8 cellular contexts compared by ENCODE assay signal in the genomic region with DNA sequence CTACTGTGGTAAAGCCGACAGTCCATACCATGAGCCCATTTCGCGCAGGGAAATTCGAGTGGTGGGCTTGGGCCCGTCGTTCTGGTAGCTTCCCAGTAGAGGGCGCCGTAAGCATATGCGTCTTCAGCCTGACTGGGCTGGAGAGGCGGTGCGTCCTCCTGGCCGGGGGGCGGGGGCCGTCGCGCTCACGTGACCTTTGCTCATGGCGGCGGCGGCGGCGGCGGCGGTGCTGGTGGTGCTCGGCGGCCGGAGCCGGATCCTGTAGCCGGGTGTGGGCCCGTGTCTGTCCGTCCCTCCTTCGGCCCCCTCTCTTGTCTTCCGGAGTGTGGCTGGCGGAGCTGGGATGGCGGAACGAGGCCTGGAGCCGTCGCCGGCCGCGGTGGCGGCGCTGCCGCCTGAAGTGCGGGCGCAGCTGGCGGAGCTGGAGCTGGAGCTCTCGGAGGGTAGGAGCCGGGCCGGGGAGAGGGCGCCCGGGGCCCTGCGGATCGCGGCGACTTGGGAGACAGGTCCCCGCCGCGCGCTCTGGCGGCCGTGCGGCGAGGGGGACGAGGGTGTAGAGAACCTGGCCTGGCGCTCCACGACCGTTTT. TPM values are rescaled to one million over a fixed set of nuclear protein-coding genes. Genes with fewer than 3 reads are reported as not detected.
DNase-seq lines count a peak whose midpoint lies in the region; ATAC-seq and TF ChIP-seq lines count a peak whose summit lies in the region.

A gene with protein sequence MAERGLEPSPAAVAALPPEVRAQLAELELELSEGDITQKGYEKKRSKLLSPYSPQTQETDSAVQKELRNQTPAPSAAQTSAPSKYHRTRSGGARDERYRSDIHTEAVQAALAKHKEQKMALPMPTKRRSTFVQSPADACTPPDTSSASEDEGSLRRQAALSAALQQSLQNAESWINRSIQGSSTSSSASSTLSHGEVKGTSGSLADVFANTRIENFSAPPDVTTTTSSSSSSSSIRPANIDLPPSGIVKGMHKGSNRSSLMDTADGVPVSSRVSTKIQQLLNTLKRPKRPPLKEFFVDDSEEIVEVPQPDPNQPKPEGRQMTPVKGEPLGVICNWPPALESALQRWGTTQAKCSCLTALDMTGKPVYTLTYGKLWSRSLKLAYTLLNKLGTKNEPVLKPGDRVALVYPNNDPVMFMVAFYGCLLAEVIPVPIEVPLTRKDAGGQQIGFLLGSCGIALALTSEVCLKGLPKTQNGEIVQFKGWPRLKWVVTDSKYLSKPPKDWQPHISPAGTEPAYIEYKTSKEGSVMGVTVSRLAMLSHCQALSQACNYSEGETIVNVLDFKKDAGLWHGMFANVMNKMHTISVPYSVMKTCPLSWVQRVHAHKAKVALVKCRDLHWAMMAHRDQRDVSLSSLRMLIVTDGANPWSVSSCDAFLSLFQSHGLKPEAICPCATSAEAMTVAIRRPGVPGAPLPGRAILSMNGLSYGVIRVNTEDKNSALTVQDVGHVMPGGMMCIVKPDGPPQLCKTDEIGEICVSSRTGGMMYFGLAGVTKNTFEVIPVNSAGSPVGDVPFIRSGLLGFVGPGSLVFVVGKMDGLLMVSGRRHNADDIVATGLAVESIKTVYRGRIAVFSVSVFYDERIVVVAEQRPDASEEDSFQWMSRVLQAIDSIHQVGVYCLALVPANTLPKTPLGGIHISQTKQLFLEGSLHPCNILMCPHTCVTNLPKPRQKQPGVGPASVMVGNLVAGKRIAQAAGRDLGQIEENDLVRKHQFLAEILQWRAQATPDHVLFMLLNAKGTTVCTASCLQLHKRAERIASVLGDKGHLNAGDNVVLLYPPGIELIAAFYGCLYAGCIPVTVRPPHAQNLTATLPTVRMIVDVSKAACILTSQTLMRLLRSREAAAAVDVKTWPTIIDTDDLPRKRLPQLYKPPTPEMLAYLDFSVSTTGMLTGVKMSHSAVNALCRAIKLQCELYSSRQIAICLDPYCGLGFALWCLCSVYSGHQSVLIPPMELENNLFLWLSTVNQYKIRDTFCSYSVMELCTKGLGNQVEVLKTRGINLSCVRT (N-terminal part only) (plus strand): TSS at position 188 of the 588 bp plus-strand sequence. CDS start 156 bp downstream, at position 344.

- H3K36me3 ChIP-seq in left lung = no peaks in the 10 kb centered on the region

- H3K27me3 ChIP-seq in left lung = no peaks in the 10 kb centered on the region

- H3K4me1 Mint-ChIP-seq in dendritic cell treated with granulocyte-macrophage colony-stimulating factor and Interleukin-4, amounts not matched to agents 40 ng/mL and 50 ng/mL, for 4 days (ENCODE audit: low read depth) = peaks cover 33% of the 10 kb centered on the region

- intact Hi-C loops in dendritic cell treated with granulocyte-macrophage colony-stimulating factor and Interleukin-4, amounts not matched to agents 40 ng/mL and 50 ng/mL, for 4 days (cut with micrococcal nuclease) = loop anchor here (1.0 to 5.0 kb wide), 3 partner anchors 37 to 133 kb away; no protein-coding TSS in a partner anchor
- intact Hi-C loops in left lung (cut with DNase I) = loop anchor here in 1 of 2 donors (2.0 kb wide), 1 partner anchor 132 kb away; no protein-coding TSS in a partner anchor

- peaks cover 34 to 49% of the 10 kb centered on the region in 2 donors for H3K4me1 ChIP-seq in left lung

- H3K27ac Mint-ChIP-seq in dendritic cell treated with granulocyte-macrophage colony-stimulating factor and Interleukin-4, amounts not matched to agents 40 ng/mL and 50 ng/mL, for 4 days = peak within 1 kb of the TSS; percentile 95

- ATAC-seq in GM19328 (IDR thresholded peaks at IDR 0.05; ENCODE audit: unreplicated experiment) = peak; percentile 70
- peak; percentile 85 for ATAC-seq in HG03521 (IDR thresholded peaks at IDR 0.05; ENCODE audit: unreplicated experiment)
- peak; percentile 97 for ATAC-seq in left lung

- H3K27ac ChIP-seq in left lung = peak within 1 kb of the TSS; percentile 92 to 97

- H3K4me3 ChIP-seq in left lung = peak within 1 kb of the TSS; percentile 80 to 91

- peaks cover 0 to 5% of the 10 kb centered on the region in 2 donors for H3K9me3 ChIP-seq in left lung

- H3K27me3 Mint-ChIP-seq in dendritic cell treated with granulocyte-macrophage colony-stimulating factor and Interleukin-4, amounts not matched to agents 40 ng/mL and 50 ng/mL, for 4 days = no peaks in the 10 kb centered on the region

- no peaks in the 10 kb centered on the region for H3K9me3 Mint-ChIP-seq in dendritic cell treated with granulocyte-macrophage colony-stimulating factor and Interleukin-4, amounts not matched to agents 40 ng/mL and 50 ng/mL, for 4 days

- DNase-seq in C1 segment of cervical spinal cord (lab: John Stamatoyannopoulos, UW) (peak; percentile 45 to 89 (median 88)), NCI-H69 (lab: John Stamatoyannopoulos, UW) (peak; percentile 96), left lung (peak; percentile 96 to 100)
- DNase-seq in activated CD4-positive, alpha-beta T cell treated with anti-CD3 and anti-CD28 coated beads, Interleukin-2, amount 50 U/mL, for 24 hours (ENCODE audit: low read depth in 1 of 2, low spot score in 1 of 2) = peak; percentile 91 to 95
- peak; percentile 94 for DNase-seq in stimulated activated CD4-positive, alpha-beta T cell treated with anti-CD3 and anti-CD28 coated beads, Interleukin-2, amount 100 ng/mL, for 4 hours (ENCODE audit: low read depth)

- peak; percentile 89 to 96 for TF ChIP-seq CTCF in left lung (IDR thresholded peaks at IDR 0.05)

- H3K4me3 Mint-ChIP-seq in dendritic cell treated with granulocyte-macrophage colony-stimulating factor and Interleukin-4, amounts not matched to agents 40 ng/mL and 50 ng/mL, for 4 days = peak within 1 kb of the TSS; percentile 94

- peaks cover 40% of the 10 kb centered on the region for H3K36me3 Mint-ChIP-seq in dendritic cell treated with granulocyte-macrophage colony-stimulating factor and Interleukin-4, amounts not matched to agents 40 ng/mL and 50 ng/mL, for 4 days (ENCODE audit: low read depth)

RNA-seq across cellular contexts. Expression of the gene that starts here (rescaled TPM):
- total RNA-seq in left lung = 10 to 100 TPM; 26.5 to 34.0 TPM

Comparison
In these comparisons a context has a peak if more than half of its experiments do, and no peak if none do; other contexts are left out.
1. Peak in every context shown above with its lines: DNase-seq, ATAC-seq, H3K4me3 ChIP-seq and H3K27ac ChIP-seq.